ENCODE assay signal across 20 cellular contexts in genomic region chr6:138310294-138310693, GRCh38.
DNase-seq lines count a peak whose midpoint lies in the region; ATAC-seq, FAIRE-seq and TF ChIP-seq lines count a peak whose summit lies in the region.
"Had no signal": no experiment of that assay in that cellular context is flagged by ENCODE, and none has a peak within 500 bp of the region (broad histone marks: within the 10 kb centered on the region; RNA-seq: fewer than 3 reads in every experiment).

No MANE protein-coding gene starts in this region.

- H4K20me1 ChIP-seq in K562 (replicated peaks; ENCODE audit: control insufficient read depth, insufficient read depth, low read length): no peaks in the 10 kb centered on the region

- in situ Hi-C loops in K562 (cut with MboI): no loop called here

- TF ChIP-seq EP300 in K562 (IDR thresholded peaks at IDR 0.05; ENCODE audit: low read length): no peak

- H3K9ac ChIP-seq in K562 (ENCODE audit: insufficient read depth in 1 of 2, low read depth in 2 of 2, low read length in 2 of 2): no peak overlapping the region

- 0% methylated on average over 3 of the region's 3 CpGs for WGBS in K562 (ENCODE audit: insufficient coverage, low coverage, missing lambda C conversion rate)

- H3K27me3 ChIP-seq in K562 (ENCODE audit: control insufficient read depth in 2 of 2, insufficient read depth in 2 of 2, low read length in 2 of 2): peaks cover 6 to 26% of the 10 kb centered on the region in 2 experiments
- H3K27me3 ChIP-seq: foreskin keratinocyte, neutrophil, SJCRH30, uterus had no signal

- H3K36me3 ChIP-seq in K562 (ENCODE audit: control insufficient read depth, insufficient read depth, low read length): no peaks in the 10 kb centered on the region
- H3K36me3 ChIP-seq: neutrophil, SJCRH30, uterus had no signal

- H3K9me3 ChIP-seq in K562 (replicated peaks; ENCODE audit: control insufficient read depth, insufficient read depth, low read depth, low read length): no peaks in the 10 kb centered on the region
- H3K9me3 ChIP-seq: mucosa of descending colon, neutrophil, SJCRH30, uterus had no signal

- H2AFZ ChIP-seq in K562 (ENCODE audit: low read depth, low read length): no peak overlapping the region

- H3K4me3 ChIP-seq in K562: no peak overlapping the region
- H3K4me3 ChIP-seq: mucosa of descending colon, SJCRH30, uterus had no signal

- BruUV-seq in K562 (replicated peaks; lab: Mats Ljungman, UMichigan): no TSS peak

- CTCF ChIA-PET in K562 (lab: Yijun Ruan, JAX; ENCODE audit: low intra/inter-chr PET ratio): no interaction called here

- intact Hi-C loops in K562 (cut with micrococcal nuclease): no loop called here
- intact Hi-C loops in sciatic nerve (cut with DNase I): no loop called here

- DNase-seq in NCI-H82 (lab: John Stamatoyannopoulos, UW): peak; percentile 32
- no peak for DNase-seq in NCI-H82 treated with DMSO at 0.1 percent for 48 hours (lab: John Stamatoyannopoulos, UW; ENCODE audit: unreplicated experiment)
- peak; percentile 48 for DNase-seq in NCI-H2196 (lab: John Stamatoyannopoulos, UW; ENCODE audit: unreplicated experiment)
- no peak for DNase-seq in K562 (ENCODE audit: extremely low read depth in 1 of 4, low spot score in 3 of 4)
- peak; percentile 26 for DNase-seq in renal cortical epithelial cell (ENCODE audit: low read depth)
- DNase-seq in germinal center (ENCODE audit: low spot score): no peak
- no peak for DNase-seq in sciatic nerve (ENCODE audit: low spot score)
- DNase-seq: EL; endodermal cell; foreskin keratinocyte; H7; mucosa of descending colon; right cardiac atrium; stimulated activated CD4-positive, alpha-beta T cell treated with anti-CD3 and anti-CD28 coated beads, Interleukin-2, amount 100 ng/mL, for 24 hours; uterus had no signal

- H3K27ac ChIP-seq in K562 (ENCODE audit: extremely low read depth, low read depth, low read length): no peak overlapping the region
- H3K27ac ChIP-seq: foreskin keratinocyte, neutrophil, SJCRH30, uterus had no signal

- TF ChIP-seq POLR2A in K562 (conservative IDR thresholded peaks at IDR 0.05): no peak

- H3K4me2 ChIP-seq in K562 (ENCODE audit: insufficient read depth, low read length): no peak overlapping the region

- TF ChIP-seq RAD21 in K562 (CRISPR knock-in tag; conservative IDR thresholded peaks at IDR 0.05 in 1 of 2, IDR thresholded peaks at IDR 0.05 in 1 of 2): no peak

- FAIRE-seq in K562 (lab: Jason Lieb, UNC): no peak
- FAIRE-seq: GM19239 had no signal

- POLR2A ChIA-PET in K562 (lab: Yijun Ruan, JAX): interaction anchor here (1.0 kb wide), 1 partner anchor 21 kb away, joined by 3 read pairs; no protein-coding TSS in a partner anchor

- H3K9me1 ChIP-seq in K562 (ENCODE audit: control insufficient read depth, insufficient read depth, low read length): no peaks in the 10 kb centered on the region

- no peaks in the 10 kb centered on the region for H3K4me1 ChIP-seq in K562 (replicated peaks in 1 of 2; ENCODE audit: control insufficient read depth in 2 of 2, insufficient read depth in 2 of 2, low read length in 2 of 2)
- H3K4me1 ChIP-seq: foreskin keratinocyte, SJCRH30, uterus had no signal

- ATAC-seq in K562 (no peak), HG03469 (IDR thresholded peaks at IDR 0.05; ENCODE audit: unreplicated experiment) (no peak), sciatic nerve (no peak)
- ATAC-seq: activated CD4-positive, CD25-positive, alpha-beta regulatory T cell treated with anti-CD3 and anti-CD28 coated beads, Interleukin-2, amount 50 U/mL, for 24 hours; foreskin keratinocyte; right cardiac atrium had no signal

- no peak for TF ChIP-seq CTCF in K562 (IDR thresholded peaks at IDR 0.05 in 2 of 3, conservative IDR thresholded peaks at IDR 0.05 in 1 of 3; ENCODE audit: insufficient read depth in 2 of 3, low read depth in 1 of 3, low read length in 3 of 3)

- H3K79me2 ChIP-seq in K562 (ENCODE audit: control insufficient read depth, insufficient read depth, low read length): no peaks in the 10 kb centered on the region

TF ChIP-seq in K562, 482 proteins besides CTCF, POLR2A, EP300 and RAD21:
- TF ChIP-seq NFIC (IDR thresholded peaks at IDR 0.05): peak; percentile 89
- TF ChIP-seq ZNF133 (CRISPR knock-in tag; IDR thresholded peaks at IDR 0.05): no peak
- TF ChIP-seq SMAD1 (IDR thresholded peaks at IDR 0.05; ENCODE audit: low read depth, low read length, partially characterized antibody): no peak
- TF ChIP-seq NFIX (CRISPR knock-in tag; IDR thresholded peaks at IDR 0.05; ENCODE audit: low read depth): peak; percentile 75
- TF ChIP-seq, protein P1, sequence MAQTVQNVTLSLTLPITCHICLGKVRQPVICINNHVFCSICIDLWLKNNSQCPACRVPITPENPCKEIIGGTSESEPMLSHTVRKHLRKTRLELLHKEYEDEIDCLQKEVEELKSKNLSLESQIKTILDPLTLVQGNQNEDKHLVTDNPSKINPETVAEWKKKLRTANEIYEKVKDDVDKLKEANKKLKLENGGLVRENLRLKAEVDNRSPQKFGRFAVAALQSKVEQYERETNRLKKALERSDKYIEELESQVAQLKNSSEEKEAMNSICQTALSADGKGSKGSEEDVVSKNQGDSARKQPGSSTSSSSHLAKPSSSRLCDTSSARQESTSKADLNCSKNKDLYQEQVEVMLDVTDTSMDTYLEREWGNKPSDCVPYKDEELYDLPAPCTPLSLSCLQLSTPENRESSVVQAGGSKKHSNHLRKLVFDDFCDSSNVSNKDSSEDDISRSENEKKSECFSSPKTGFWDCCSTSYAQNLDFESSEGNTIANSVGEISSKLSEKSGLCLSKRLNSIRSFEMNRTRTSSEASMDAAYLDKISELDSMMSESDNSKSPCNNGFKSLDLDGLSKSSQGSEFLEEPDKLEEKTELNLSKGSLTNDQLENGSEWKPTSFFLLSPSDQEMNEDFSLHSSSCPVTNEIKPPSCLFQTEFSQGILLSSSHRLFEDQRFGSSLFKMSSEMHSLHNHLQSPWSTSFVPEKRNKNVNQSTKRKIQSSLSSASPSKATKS (CRISPR knock-in tag; IDR thresholded peaks at IDR 0.05): no peak
- TF ChIP-seq TFAM (CRISPR knock-in tag; conservative IDR thresholded peaks at IDR 0.05): no peak
- no peak for TF ChIP-seq ZC3H8 (IDR thresholded peaks at IDR 0.05)
- TF ChIP-seq EP400 (IDR thresholded peaks at IDR 0.05): no peak
- TF ChIP-seq TFAP4 (CRISPR knock-in tag; IDR thresholded peaks at IDR 0.05; ENCODE audit: borderline replicate concordance): no peak
- TF ChIP-seq, protein P2, sequence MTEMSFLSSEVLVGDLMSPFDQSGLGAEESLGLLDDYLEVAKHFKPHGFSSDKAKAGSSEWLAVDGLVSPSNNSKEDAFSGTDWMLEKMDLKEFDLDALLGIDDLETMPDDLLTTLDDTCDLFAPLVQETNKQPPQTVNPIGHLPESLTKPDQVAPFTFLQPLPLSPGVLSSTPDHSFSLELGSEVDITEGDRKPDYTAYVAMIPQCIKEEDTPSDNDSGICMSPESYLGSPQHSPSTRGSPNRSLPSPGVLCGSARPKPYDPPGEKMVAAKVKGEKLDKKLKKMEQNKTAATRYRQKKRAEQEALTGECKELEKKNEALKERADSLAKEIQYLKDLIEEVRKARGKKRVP (CRISPR knock-in tag; IDR thresholded peaks at IDR 0.05): no peak
- TF ChIP-seq ZNF197 (CRISPR knock-in tag; IDR thresholded peaks at IDR 0.05; ENCODE audit: low read depth): no peak

Comparison
In these comparisons a context has a peak if more than half of its experiments do, and no peak if none do; other contexts are left out.
1. DNase-seq: peak in NCI-H82 (single experiment), NCI-H2196 (single experiment) and renal cortical epithelial cell (single experiment); none in NCI-H82 treated with DMSO at 0.1 percent for 48 hours (single experiment), K562 (0 of 4), germinal center (single experiment) and sciatic nerve (single experiment).